8 cellular contexts compared by ENCODE assay signal in genomic region chr5:118519466-118519865, GRCh38.
"Had no signal": no experiment of that assay in that cellular context is flagged by ENCODE, and none has a peak within 500 bp of the region (broad histone marks: within the 10 kb centered on the region; RNA-seq: fewer than 3 reads in every experiment).

No MANE protein-coding gene starts in this region.

- H3K4me3 ChIP-seq: GM12878 had no signal

- FAIRE-seq: G401.6, GM12878, GM12891, GM12892, GM18507, GM19239 had no signal

- DNase-seq: GDM1, GF-D8 had no signal

- ATAC-seq: GM12878 had no signal
